Comparison of ENCODE assay signal across 8 cellular contexts in the genomic region with DNA sequence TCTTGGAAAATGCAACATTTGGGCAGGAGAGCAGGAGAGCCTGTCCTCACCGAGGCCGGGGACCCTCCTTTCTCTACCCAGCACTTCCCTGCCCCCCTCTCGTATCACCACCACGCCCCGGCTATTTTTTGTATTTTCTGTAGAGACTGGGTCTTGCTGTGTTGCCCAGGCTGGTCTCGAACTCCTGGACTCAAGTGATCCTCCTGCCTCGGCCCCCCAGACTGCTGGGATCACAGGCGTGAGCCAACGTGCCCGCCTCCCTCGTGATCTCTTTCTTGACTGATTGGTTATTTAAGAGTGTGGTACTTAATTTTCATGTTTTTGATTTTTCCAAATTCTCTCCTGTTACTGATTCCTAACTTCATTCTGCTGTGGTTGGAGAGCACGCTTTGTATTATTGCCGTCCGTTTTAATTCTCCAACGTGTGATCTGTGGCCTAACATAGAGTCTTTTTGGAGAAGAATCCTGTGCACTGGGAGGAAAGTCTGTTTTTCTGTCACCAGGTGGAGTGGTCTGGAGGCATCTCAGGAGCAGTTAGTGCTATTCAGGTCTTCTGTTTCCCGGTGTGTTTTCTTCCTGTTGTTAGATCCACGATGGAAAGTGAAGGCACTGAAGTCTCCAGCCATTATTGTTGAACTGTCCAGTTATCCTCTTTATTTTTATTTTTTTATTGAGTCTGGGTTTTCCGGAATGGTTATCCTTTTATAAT. TPM values are rescaled to one million over a fixed set of nuclear protein-coding genes. Genes with fewer than 3 reads are reported as not detected.
DNase-seq lines count a peak whose midpoint lies in the region; ATAC-seq and TF ChIP-seq lines count a peak whose summit lies in the region.

No MANE protein-coding gene starts in this region.

- TF ChIP-seq EP300 in stomach (IDR thresholded peaks at IDR 0.05), result no peak

- H3K9me3 ChIP-seq in heart right ventricle, result peaks cover 0 to 10% (median 0%) of the 10 kb centered on the region in 11 donors
- no peaks in the 10 kb centered on the region for H3K9me3 ChIP-seq in liver (ENCODE audit: control insufficient read depth in 4 of 4, low read length in 3 of 4)
- H3K9me3 ChIP-seq in prostate gland, result no peaks in the 10 kb centered on the region
- peaks cover 0 to 12% (median 7%) of the 10 kb centered on the region in 4 donors for H3K9me3 ChIP-seq in stomach

- H3K4me3 Mint-ChIP-seq in activated naive CD8-positive, alpha-beta T cell treated with anti-CD3 and anti-CD28 coated beads, Interleukin-2, amount 10 ng/mL, durations not matched to agents 7 days and 5 days, result peak overlapping the region; percentile 76

- no peak for TF ChIP-seq CTCF in heart right ventricle (IDR thresholded peaks at IDR 0.05)
- no peak for TF ChIP-seq CTCF in liver (IDR thresholded peaks at IDR 0.05; ENCODE audit: low read depth, low read length, missing input control)
- TF ChIP-seq CTCF in prostate gland (IDR thresholded peaks at IDR 0.05), result no peak
- TF ChIP-seq CTCF in stomach (IDR thresholded peaks at IDR 0.05), result no peak

- H3K36me3 ChIP-seq in heart right ventricle (no peaks in the 10 kb centered on the region), liver (ENCODE audit: control insufficient read depth in 4 of 4, insufficient read depth in 3 of 4, low read depth in 1 of 4, low read length in 3 of 4) (no peaks in the 10 kb centered on the region), prostate gland (no peaks in the 10 kb centered on the region), stomach (no peaks in the 10 kb centered on the region)

- no peak overlapping the region for H3K27ac ChIP-seq in heart right ventricle
- peak overlapping the region; percentile 68 to 80 for H3K27ac ChIP-seq in liver (ENCODE audit: low read depth in 1 of 2, low read length in 2 of 2)
- H3K27ac ChIP-seq in prostate gland, result no peak overlapping the region
- no peak overlapping the region for H3K27ac ChIP-seq in stomach

- TF ChIP-seq RAD21 in liver (IDR thresholded peaks at IDR 0.05), result no peak

- peaks cover 23% of the 10 kb centered on the region for H3K4me1 Mint-ChIP-seq in activated naive CD8-positive, alpha-beta T cell treated with anti-CD3 and anti-CD28 coated beads, Interleukin-2, amount 10 ng/mL, durations not matched to agents 7 days and 5 days

- H3K4me1 ChIP-seq in heart right ventricle, result peaks cover 0 to 22% (median 15%) of the 10 kb centered on the region in 9 donors
- peaks cover 10 to 34% (median 20%) of the 10 kb centered on the region in 4 donors for H3K4me1 ChIP-seq in liver (ENCODE audit: control insufficient read depth in 4 of 4, insufficient read depth in 4 of 4, low read length in 3 of 4)
- H3K4me1 ChIP-seq in prostate gland (replicated peaks), result peaks cover 7% of the 10 kb centered on the region
- peaks cover 13 to 26% (median 19%) of the 10 kb centered on the region in 4 donors for H3K4me1 ChIP-seq in stomach

- POLR2A ChIA-PET in activated naive CD8-positive, alpha-beta T cell treated with anti-CD3 and anti-CD28 coated beads, Interleukin-2, amount 10 ng/mL, durations not matched to agents 7 days and 5 days (lab: Charles Lee), result no interaction called here

- DNase-seq in heart right ventricle (no peak), Right ventricle myocardium inferior (ENCODE audit: missing footprints) (no peak), prostate gland (ENCODE audit: low spot score) (no peak), left colon (no peak), stomach (no peak), inferior parietal cortex (ENCODE audit: extremely low spot score) (no peak)
- DNase-seq in activated naive CD8-positive, alpha-beta T cell treated with anti-CD3 and anti-CD28 coated beads, Interleukin-2, amount 10 ng/mL, durations not matched to agents 7 days and 5 days, result no peak

- intact Hi-C loops in heart right ventricle (cut with DNase I), result no loop called here
- intact Hi-C loops in Right ventricle myocardium inferior (cut with DNase I), result no loop called here
- intact Hi-C loops in prostate gland (cut with DNase I), result no loop called here
- intact Hi-C loops in left colon (cut with DNase I, micrococcal nuclease), result no loop called here
- intact Hi-C loops in stomach (cut with DNase I; ENCODE audit: low total_unique reads), result no loop called here

- peak overlapping the region; percentile 30 for H3K27ac Mint-ChIP-seq in activated naive CD8-positive, alpha-beta T cell treated with anti-CD3 and anti-CD28 coated beads, Interleukin-2, amount 10 ng/mL, durations not matched to agents 7 days and 5 days

- H3K9me3 Mint-ChIP-seq in activated naive CD8-positive, alpha-beta T cell treated with anti-CD3 and anti-CD28 coated beads, Interleukin-2, amount 10 ng/mL, durations not matched to agents 7 days and 5 days, result no peaks in the 10 kb centered on the region

- TF ChIP-seq POLR2A in prostate gland (IDR thresholded peaks at IDR 0.05) (no peak), stomach (IDR thresholded peaks at IDR 0.05) (no peak)

- peaks cover 1% of the 10 kb centered on the region for H3K36me3 Mint-ChIP-seq in activated naive CD8-positive, alpha-beta T cell treated with anti-CD3 and anti-CD28 coated beads, Interleukin-2, amount 10 ng/mL, durations not matched to agents 7 days and 5 days

- H3K27me3 ChIP-seq in heart right ventricle, result peaks cover 0 to 28% (median 18%) of the 10 kb centered on the region in 7 donors
- no peaks in the 10 kb centered on the region for H3K27me3 ChIP-seq in liver (ENCODE audit: control insufficient read depth in 4 of 4, insufficient read depth in 4 of 4, low read length in 3 of 4)
- H3K27me3 ChIP-seq in prostate gland (replicated peaks; ENCODE audit: insufficient read depth), result no peaks in the 10 kb centered on the region
- H3K27me3 ChIP-seq in stomach, result peaks cover 0 to 46% (median 9%) of the 10 kb centered on the region in 3 donors

- peak overlapping the region in 1 of 2 donors; percentile 65 for H3K9ac ChIP-seq in liver (ENCODE audit: low read depth in 1 of 2, low read length in 2 of 2)

- H3K4me3 ChIP-seq in heart right ventricle, result peak overlapping the region in 8 of 10 donors; percentile 35 to 53 (median 46)
- H3K4me3 ChIP-seq in liver (ENCODE audit: low read depth in 1 of 3, low read length in 3 of 3), result peak overlapping the region in 2 of 3 donors; percentile 34 to 50
- peak overlapping the region in 1 of 2 donors; percentile 36 for H3K4me3 ChIP-seq in prostate gland
- H3K4me3 ChIP-seq in stomach, result peak overlapping the region in 2 of 4 donors; percentile 34 to 57

- ATAC-seq in heart right ventricle, result no peak
- ATAC-seq in Right ventricle myocardium inferior, result no peak
- ATAC-seq in activated naive CD8-positive, alpha-beta T cell treated with anti-CD3 and anti-CD28 coated beads, Interleukin-2, amount 10 ng/mL, durations not matched to agents 7 days and 5 days (ENCODE audit: low read depth), result no peak
- ATAC-seq in left colon, result no peak

- 76 to 78% methylated on average over 18 of the region's 18 CpGs for WGBS in heart right ventricle, 2 donors
- WGBS in liver, result 83% methylated on average over 18 of the region's 18 CpGs
- WGBS in prostate gland, result 72% methylated on average over 18 of the region's 18 CpGs
- 70 to 78% (median 71%) methylated on average over 17 to 18 of the region's 18 CpGs for WGBS in stomach, 5 donors

- peaks cover 30% of the 10 kb centered on the region for H3K27me3 Mint-ChIP-seq in activated naive CD8-positive, alpha-beta T cell treated with anti-CD3 and anti-CD28 coated beads, Interleukin-2, amount 10 ng/mL, durations not matched to agents 7 days and 5 days

TF ChIP-seq in liver, 16 proteins besides CTCF, POLR2A, EP300 and RAD21 (continues in another document):
- no peak for TF ChIP-seq SP1 (IDR thresholded peaks at IDR 0.05)
- TF ChIP-seq, protein P1, sequence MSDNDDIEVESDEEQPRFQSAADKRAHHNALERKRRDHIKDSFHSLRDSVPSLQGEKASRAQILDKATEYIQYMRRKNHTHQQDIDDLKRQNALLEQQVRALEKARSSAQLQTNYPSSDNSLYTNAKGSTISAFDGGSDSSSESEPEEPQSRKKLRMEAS (IDR thresholded peaks at IDR 0.05), result no peak
- no peak for TF ChIP-seq YY1 (IDR thresholded peaks at IDR 0.05)
- no peak for TF ChIP-seq FOXA2 (IDR thresholded peaks at IDR 0.05)
- no peak for TF ChIP-seq TAF1 (conservative IDR thresholded peaks at IDR 0.05)
- TF ChIP-seq RXRA (IDR thresholded peaks at IDR 0.05), result no peak
- no peak for TF ChIP-seq GABPA (IDR thresholded peaks at IDR 0.05 in 1 of 2, conservative IDR thresholded peaks at IDR 0.05 in 1 of 2)
- no peak for TF ChIP-seq HNF4G (IDR thresholded peaks at IDR 0.05)
- TF ChIP-seq FOXA1 (IDR thresholded peaks at IDR 0.05), result no peak
- no peak for TF ChIP-seq JUND (IDR thresholded peaks at IDR 0.05)
- no peak for TF ChIP-seq NR2F2 (IDR thresholded peaks at IDR 0.05)

RNA-seq across cellular contexts. Expression of a gene that starts 40.4 kb away (rescaled TPM):
- total RNA-seq in heart right ventricle, result 10 to 100 TPM in 2 of 10 donors, 1 to 10 TPM in 8; 5.9 to 11.3 (median 8.8) TPM
- polyA plus RNA-seq in heart right ventricle, result 1 to 10 TPM; 1.7 to 1.8 TPM
- total RNA-seq in Right ventricle myocardium inferior, result 6.9 TPM
- 10 to 100 TPM in 1 of 2 experiments, 1 to 10 TPM in 1; 9.0 to 10.4 TPM for total RNA-seq in activated naive CD8-positive, alpha-beta T cell treated with anti-CD3 and anti-CD28 coated beads, Interleukin-2, amount 10 ng/mL, durations not matched to agents 7 days and 5 days
- total RNA-seq in liver, result 1 to 10 TPM; 6.6 to 9.2 TPM
- polyA plus RNA-seq in liver, result 1 to 10 TPM in 1 of 2 donors, under 1 TPM in 1; 0.75 to 1.8 TPM
- 10 to 100 TPM; 12.9 to 30.2 TPM for total RNA-seq in prostate gland
- total RNA-seq in left colon, result 1 to 10 TPM; 4.4 to 7.0 TPM
- total RNA-seq in stomach, result 10 to 100 TPM in 1 of 5 donors, 1 to 10 TPM in 4; 4.1 to 11.7 (median 4.9) TPM
- 1 to 10 TPM; 1.2 to 7.2 (median 1.5) TPM for polyA plus RNA-seq in stomach

RNA-seq across cellular contexts. Expression of a gene that starts 57.6 kb away (rescaled TPM):
- total RNA-seq in heart right ventricle (under 1 TPM in 1 of 10 donors, not detected in 9; 0.36 TPM), Right ventricle myocardium inferior (not detected), liver (under 1 TPM in 1 of 2 donors, not detected in 1; 0.50 TPM), prostate gland (1 to 10 TPM in 1 of 2 donors, not detected in 1; 4.6 TPM), left colon (under 1 TPM; 0.34 to 0.59 TPM), stomach (1 to 10 TPM in 1 of 5 donors, not detected in 4; 2.7 TPM)
- polyA plus RNA-seq in heart right ventricle (under 1 TPM in 1 of 2 donors, not detected in 1; 0.20 TPM), liver (under 1 TPM; 0.15 to 0.48 TPM), stomach (1 to 10 TPM; 1.4 to 6.4 (median 3.0) TPM)
- total RNA-seq in activated naive CD8-positive, alpha-beta T cell treated with anti-CD3 and anti-CD28 coated beads, Interleukin-2, amount 10 ng/mL, durations not matched to agents 7 days and 5 days, result under 1 TPM; 0.25 to 0.34 TPM

Comparison
In these comparisons a context has a peak if more than half of its experiments do, and no peak if none do; other contexts are left out.
1. H3K27ac ChIP-seq: peak in liver (2 of 2); none in heart right ventricle (0 of 10), prostate gland (0 of 2) and stomach (0 of 5).